In the genomic region with DNA sequence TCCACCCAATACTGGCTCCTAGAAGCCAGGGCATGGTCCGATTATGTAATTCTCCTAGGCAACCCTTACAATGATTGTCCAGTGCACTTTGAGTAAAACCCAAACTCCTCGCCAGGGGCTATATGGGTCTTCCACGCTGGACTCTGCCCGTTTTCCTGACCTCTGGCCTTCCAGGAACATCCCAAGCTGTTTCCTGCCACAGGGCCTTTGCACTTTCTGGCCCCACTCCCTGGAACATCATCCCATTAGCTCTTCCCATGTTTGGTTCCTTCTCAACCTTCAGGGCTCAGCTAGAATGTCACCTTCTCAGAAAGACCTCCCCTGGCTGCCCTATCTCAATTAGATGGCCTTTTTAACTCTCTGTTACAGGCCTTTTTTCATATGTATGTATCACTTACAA, we compare ENCODE assay signal across 22 cellular contexts.
"Had no signal": no experiment of that assay in that cellular context is flagged by ENCODE, and none has a peak within 500 bp of the region (broad histone marks: within the 10 kb centered on the region; RNA-seq: fewer than 3 reads in every experiment).

No MANE protein-coding gene starts in this region.

- H3K9me3 ChIP-seq: breast epithelium, esophagus muscularis mucosa, left lung, lower lobe of right lung, right atrium auricular region, suprapubic skin, tibial artery, upper lobe of right lung had no signal

- H3K9me3 Mint-ChIP-seq: dendritic cell treated with granulocyte-macrophage colony-stimulating factor and Interleukin-4, amounts not matched to agents 40 ng/mL and 50 ng/mL, for 4 days; endodermal cell; neural crest cell had no signal

- H3K27ac ChIP-seq: breast epithelium, esophagus muscularis mucosa, left lung, lower lobe of right lung, suprapubic skin, tibial artery, upper lobe of right lung, WERI-Rb-1 had no signal

- H3K27me3 Mint-ChIP-seq: T-helper 17 cell had no signal

- H3K27ac Mint-ChIP-seq: dendritic cell treated with granulocyte-macrophage colony-stimulating factor and Interleukin-4, amounts not matched to agents 40 ng/mL and 50 ng/mL, for 4 days; endodermal cell; T-helper 17 cell had no signal

- H3K4me3 ChIP-seq: breast epithelium, esophagus muscularis mucosa, left lung, lower lobe of right lung, right atrium auricular region, suprapubic skin, tibial artery, upper lobe of right lung had no signal

- H3K36me3 ChIP-seq: breast epithelium, esophagus muscularis mucosa, left lung, lower lobe of right lung, right atrium auricular region, suprapubic skin, tibial artery, upper lobe of right lung, WERI-Rb-1 had no signal

- H3K4me3 Mint-ChIP-seq: dendritic cell treated with granulocyte-macrophage colony-stimulating factor and Interleukin-4, amounts not matched to agents 40 ng/mL and 50 ng/mL, for 4 days; endodermal cell; neural crest cell; T-helper 17 cell had no signal

- DNase-seq: activated CD8-positive, alpha-beta memory T cell treated with anti-CD3 and anti-CD28 coated beads for 24 hours; activated effector memory CD4-positive, alpha-beta T cell treated with anti-CD3 and anti-CD28 coated beads, Interleukin-2, amount 50 U/mL, for 16 hours; activated naive CD4-positive, alpha-beta T cell treated with anti-CD3 and anti-CD28 coated beads, Interleukin-2, amount 50 U/mL, for 16 hours; amniotic stem cell; central memory CD4-positive, alpha-beta T cell; endodermal cell; foreskin melanocyte; left lung; lower lobe of right lung; stimulated activated naive CD4-positive, alpha-beta T cell; T-helper 17 cell; T1000; tibial artery; upper lobe of right lung; WERI-Rb-1 had no signal

- ATAC-seq: activated CD4-positive, CD25-positive, alpha-beta regulatory T cell treated with anti-CD3 and anti-CD28 coated beads, Interleukin-2, amount 50 U/mL, for 24 hours; left lung; lower lobe of right lung; T-helper 17 cell; upper lobe of right lung had no signal

- H3K27me3 ChIP-seq: breast epithelium, esophagus muscularis mucosa, left lung, right atrium auricular region, suprapubic skin, tibial artery, upper lobe of right lung had no signal
